ENCODE assay signal across 23 cellular contexts in genomic region chr1:55065649-55066048, GRCh38. TPM values are rescaled to one million over a fixed set of nuclear protein-coding genes. Genes with fewer than 3 reads are reported as not detected.
DNase-seq lines count a peak whose midpoint lies in the region; ATAC-seq, FAIRE-seq and TF ChIP-seq lines count a peak whose summit lies in the region.
"Had no signal": no experiment of that assay in that cellular context is flagged by ENCODE, and none has a peak within 500 bp of the region (broad histone marks: within the 10 kb centered on the region; RNA-seq: fewer than 3 reads in every experiment).

No MANE protein-coding gene starts in this region.

- TF ChIP-seq POLR2A in GM12891 (IDR thresholded peaks at IDR 0.05; ENCODE audit: low read depth, low read length): no peak

- no peak overlapping the region for H3K4me3 ChIP-seq in lower lobe of right lung
- H3K4me3 ChIP-seq: adrenal gland, breast epithelium, tibial nerve had no signal

- H3K4me3 Mint-ChIP-seq in CD14-positive monocyte: no peak overlapping the region
- no peak overlapping the region for H3K4me3 Mint-ChIP-seq in stimulated activated effector memory CD8-positive, alpha-beta T cell treated with anti-CD3 and anti-CD28 coated beads, Interleukin-12 subunit alpha, Interleukin-12 subunit beta, amount 100 ng/mL, for 72 hours
- H3K4me3 Mint-ChIP-seq: activated CD8-positive, alpha-beta T cell treated with anti-CD3 and anti-CD28 coated beads, Interleukin-2, amount 10 ng/mL, durations not matched to agents 7 days and 5 days; CD4-positive, CD25-positive, alpha-beta regulatory T cell; memory B cell had no signal

- H3K9me3 Mint-ChIP-seq in CD14-positive monocyte: no peaks in the 10 kb centered on the region
- H3K9me3 Mint-ChIP-seq in stimulated activated effector memory CD8-positive, alpha-beta T cell treated with anti-CD3 and anti-CD28 coated beads, Interleukin-12 subunit alpha, Interleukin-12 subunit beta, amount 100 ng/mL, for 72 hours: no peaks in the 10 kb centered on the region
- H3K9me3 Mint-ChIP-seq: CD4-positive, CD25-positive, alpha-beta regulatory T cell; memory B cell had no signal

- no peak overlapping the region for H3K27ac Mint-ChIP-seq in CD14-positive monocyte
- H3K27ac Mint-ChIP-seq in stimulated activated effector memory CD8-positive, alpha-beta T cell treated with anti-CD3 and anti-CD28 coated beads, Interleukin-12 subunit alpha, Interleukin-12 subunit beta, amount 100 ng/mL, for 72 hours: no peak overlapping the region
- H3K27ac Mint-ChIP-seq: activated CD8-positive, alpha-beta T cell treated with anti-CD3 and anti-CD28 coated beads, Interleukin-2, amount 10 ng/mL, durations not matched to agents 7 days and 5 days; CD4-positive, CD25-positive, alpha-beta regulatory T cell; memory B cell had no signal

- ATAC-seq in lower lobe of right lung: no peak
- no peak for ATAC-seq in stimulated activated effector memory CD8-positive, alpha-beta T cell treated with anti-CD3 and anti-CD28 coated beads, Interleukin-12 subunit alpha, Interleukin-12 subunit beta, amount 100 ng/mL, for 72 hours
- ATAC-seq: activated CD8-positive, alpha-beta T cell treated with anti-CD3 and anti-CD28 coated beads, Interleukin-2, amount 10 ng/mL, durations not matched to agents 7 days and 5 days had no signal

- peak overlapping the region; percentile 16; the same call in 1 of the 2 replicates for H3K27ac ChIP-seq in VCaP
- peak overlapping the region; percentile 32 for H3K27ac ChIP-seq in lower lobe of right lung
- H3K27ac ChIP-seq: adrenal gland, tibial nerve had no signal

- TF ChIP-seq CTCF in CD14-positive monocyte (IDR thresholded peaks at IDR 0.05) (no peak), VCaP (conservative IDR thresholded peaks at IDR 0.05) (no peak), lower lobe of right lung (IDR thresholded peaks at IDR 0.05) (no peak)

- H3K27me3 ChIP-seq in lower lobe of right lung (ENCODE audit: low read depth): no peaks in the 10 kb centered on the region
- H3K27me3 ChIP-seq: adrenal gland, breast epithelium, tibial nerve had no signal

- no peak for FAIRE-seq in GM12891 (lab: Jason Lieb, UNC)

- DNase-seq in CD14-positive monocyte (ENCODE audit: low spot score) (peak; percentile 30), GM12891 (ENCODE audit: insufficient read length, low spot score) (no peak), lower lobe of right lung (no peak), head of caudate nucleus (no peak), NOMO-1 (lab: John Stamatoyannopoulos, UW; ENCODE audit: unreplicated experiment in 2 of 2) (no peak), NCI-H146 treated with DMSO at 0.1 percent for 48 hours (lab: John Stamatoyannopoulos, UW; ENCODE audit: unreplicated experiment) (no peak)
- no peak for DNase-seq in stimulated activated effector memory CD8-positive, alpha-beta T cell treated with anti-CD3 and anti-CD28 coated beads, Interleukin-12 subunit alpha, Interleukin-12 subunit beta, amount 100 ng/mL, for 72 hours (ENCODE audit: low spot score in 2 of 2)
- DNase-seq: activated CD4-positive, CD25-positive, alpha-beta regulatory T cell treated with anti-CD3 and anti-CD28 coated beads, Interleukin-2, amount 50 U/mL, for 72 hours; activated CD8-positive, alpha-beta T cell treated with anti-CD3 and anti-CD28 coated beads, Interleukin-2, amount 10 ng/mL, durations not matched to agents 7 days and 5 days; CD4-positive, CD25-positive, alpha-beta regulatory T cell; NCI-H1417; NCI-H2107; NCI-H510A treated with DMSO at 0.1 percent for 48 hours; NK-92 treated with Interleukin-12 subunit alpha and Interleukin-12 subunit beta, amount 100 ng/mL, for 24 hours; retina; stimulated activated CD4-positive, alpha-beta T cell treated with anti-CD3 and anti-CD28 coated beads, Interleukin-4, amount 100 ng/mL, for 4 hours; stimulated activated naive CD4-positive, alpha-beta T cell treated with Interleukin-2 at 50 U/mL for 16 hours had no signal

- intact Hi-C loops in CD14-positive monocyte (cut with micrococcal nuclease): no loop called here
- intact Hi-C loops in lower lobe of right lung (cut with DNase I): no loop called here
- intact Hi-C loops in head of caudate nucleus (cut with DNase I): no loop called here

- no peaks in the 10 kb centered on the region for H3K27me3 Mint-ChIP-seq in CD14-positive monocyte (ENCODE audit: low read depth in 3 of 3)
- H3K27me3 Mint-ChIP-seq: CD4-positive, CD25-positive, alpha-beta regulatory T cell; memory B cell had no signal

- H3K9me3 ChIP-seq in lower lobe of right lung: no peaks in the 10 kb centered on the region
- H3K9me3 ChIP-seq: adrenal gland, breast epithelium, tibial nerve had no signal

- peaks cover 2% of the 10 kb centered on the region for H3K4me1 Mint-ChIP-seq in CD14-positive monocyte
- H3K4me1 Mint-ChIP-seq in stimulated activated effector memory CD8-positive, alpha-beta T cell treated with anti-CD3 and anti-CD28 coated beads, Interleukin-12 subunit alpha, Interleukin-12 subunit beta, amount 100 ng/mL, for 72 hours: peaks cover 14% of the 10 kb centered on the region
- H3K4me1 Mint-ChIP-seq: CD4-positive, CD25-positive, alpha-beta regulatory T cell had no signal

- H3K4me1 ChIP-seq in lower lobe of right lung: peaks cover 15% of the 10 kb centered on the region

- peaks cover 37 to 42% of the 10 kb centered on the region in 2 donors for H3K36me3 Mint-ChIP-seq in CD14-positive monocyte
- peaks cover 46% of the 10 kb centered on the region for H3K36me3 Mint-ChIP-seq in stimulated activated effector memory CD8-positive, alpha-beta T cell treated with anti-CD3 and anti-CD28 coated beads, Interleukin-12 subunit alpha, Interleukin-12 subunit beta, amount 100 ng/mL, for 72 hours

- H3K36me3 ChIP-seq in lower lobe of right lung: peaks cover 49% of the 10 kb centered on the region
- H3K36me3 ChIP-seq: breast epithelium had no signal

TF ChIP-seq in GM12891, 5 proteins besides CTCF, POLR2A, EP300 and RAD21:
- TF ChIP-seq POLR2AphosphoS5 (IDR thresholded peaks at IDR 0.05; ENCODE audit: low read depth, low read length) (peak; percentile 27; the same call in 1 of the 2 replicates), TAF1 (IDR thresholded peaks at IDR 0.05; ENCODE audit: low read depth, low read length) (no peak)
TF ChIP-seq in GM12891: peak in this region for 1.

RNA-seq across cellular contexts. Expression of gene PCSK9, which starts 26.3 kb away (rescaled TPM):
- not detected for polyA plus RNA-seq in CD14-positive monocyte
- polyA plus RNA-seq in GM12891 (2012; ENCODE audit: low read depth, missing spikeins): not detected
- total RNA-seq in lower lobe of right lung: 25.7 TPM
- total RNA-seq: activated CD8-positive, alpha-beta T cell treated with anti-CD3 and anti-CD28 coated beads, Interleukin-2, amount 10 ng/mL, durations not matched to agents 7 days and 5 days; CD4-positive, CD25-positive, alpha-beta regulatory T cell; MCF 10A had no signal
- polyA plus RNA-seq: CD4-positive, CD25-positive, alpha-beta regulatory T cell had no signal
